8 cellular contexts compared by ENCODE assay signal in genomic region chr3:54427951-54428871, GRCh38.
A peak's percentile ranks its signal among the peaks of the same experiment; 100 is the strongest.
DNase-seq lines count a peak whose midpoint lies in the region; ATAC-seq lines count a peak whose summit lies in the region.

No MANE protein-coding gene starts in this region.

- H3K27ac Mint-ChIP-seq in activated CD8-positive, alpha-beta T cell treated with anti-CD3 and anti-CD28 coated beads, Interleukin-2, amount 10 ng/mL, durations not matched to agents 7 days and 5 days: no peak overlapping the region

- H3K4me1 Mint-ChIP-seq in activated CD8-positive, alpha-beta T cell treated with anti-CD3 and anti-CD28 coated beads, Interleukin-2, amount 10 ng/mL, durations not matched to agents 7 days and 5 days (ENCODE audit: low read depth): no peaks in the 10 kb centered on the region

- H3K36me3 Mint-ChIP-seq in activated CD8-positive, alpha-beta T cell treated with anti-CD3 and anti-CD28 coated beads, Interleukin-2, amount 10 ng/mL, durations not matched to agents 7 days and 5 days (ENCODE audit: low read depth): no peaks in the 10 kb centered on the region

- DNase-seq in DMS79 (lab: John Stamatoyannopoulos, UW) (peak; percentile 61), HCEC 1CT (peak; percentile 33), NCI-H2171 treated with DMSO at 0.1 percent for 48 hours (lab: John Stamatoyannopoulos, UW) (peak; percentile 79), germinal center (ENCODE audit: low spot score) (peak; percentile 24), posterior cingulate gyrus (peak in 9 of 10 donors; percentile 17 to 92 (median 59))
- DNase-seq in activated CD8-positive, alpha-beta T cell treated with anti-CD3 and anti-CD28 coated beads, Interleukin-2, amount 10 ng/mL, durations not matched to agents 7 days and 5 days: peak; percentile 62

- POLR2A ChIA-PET in activated CD8-positive, alpha-beta T cell treated with anti-CD3 and anti-CD28 coated beads, Interleukin-2, amount 10 ng/mL, durations not matched to agents 7 days and 5 days (lab: Charles Lee): no interaction called here

- no peaks in the 10 kb centered on the region for H3K9me3 Mint-ChIP-seq in activated CD8-positive, alpha-beta T cell treated with anti-CD3 and anti-CD28 coated beads, Interleukin-2, amount 10 ng/mL, durations not matched to agents 7 days and 5 days (ENCODE audit: insufficient read depth)

- CTCF ChIA-PET in activated CD8-positive, alpha-beta T cell treated with anti-CD3 and anti-CD28 coated beads, Interleukin-2, amount 10 ng/mL, durations not matched to agents 7 days and 5 days (lab: Charles Lee): interaction anchor here (0.7 to 1.8 kb wide), 4 partner anchors 12 to 1582 kb away, joined by 3 to 4 read pairs (median 3); no protein-coding TSS in a partner anchor

- intact Hi-C loops in posterior cingulate gyrus (cut with DNase I): no loop called here

- no peak overlapping the region for H3K4me3 Mint-ChIP-seq in activated CD8-positive, alpha-beta T cell treated with anti-CD3 and anti-CD28 coated beads, Interleukin-2, amount 10 ng/mL, durations not matched to agents 7 days and 5 days

- no peaks in the 10 kb centered on the region for H3K27me3 Mint-ChIP-seq in activated CD8-positive, alpha-beta T cell treated with anti-CD3 and anti-CD28 coated beads, Interleukin-2, amount 10 ng/mL, durations not matched to agents 7 days and 5 days (ENCODE audit: low read depth)

- peak; percentile 53 for ATAC-seq in activated CD8-positive, alpha-beta T cell treated with anti-CD3 and anti-CD28 coated beads, Interleukin-2, amount 10 ng/mL, durations not matched to agents 7 days and 5 days
- no peak for ATAC-seq in HG03521 (IDR thresholded peaks at IDR 0.05; ENCODE audit: unreplicated experiment)
- ATAC-seq in HG02981 (IDR thresholded peaks at IDR 0.05; ENCODE audit: unreplicated experiment): no peak

Comparison
In these comparisons a context has a peak if more than half of its experiments do, and no peak if none do; other contexts are left out.
1. DNase-seq: peak in every context shown above with its lines; median percentile 79 in NCI-H2171 treated with DMSO at 0.1 percent for 48 hours; 62 in activated CD8-positive, alpha-beta T cell treated with anti-CD3 and anti-CD28 coated beads, Interleukin-2, amount 10 ng/mL, durations not matched to agents 7 days and 5 days; 61 in DMS79; 59 in posterior cingulate gyrus; 33 in HCEC 1CT; 24 in germinal center.